19 cellular contexts compared by ENCODE assay signal in the genomic region with DNA sequence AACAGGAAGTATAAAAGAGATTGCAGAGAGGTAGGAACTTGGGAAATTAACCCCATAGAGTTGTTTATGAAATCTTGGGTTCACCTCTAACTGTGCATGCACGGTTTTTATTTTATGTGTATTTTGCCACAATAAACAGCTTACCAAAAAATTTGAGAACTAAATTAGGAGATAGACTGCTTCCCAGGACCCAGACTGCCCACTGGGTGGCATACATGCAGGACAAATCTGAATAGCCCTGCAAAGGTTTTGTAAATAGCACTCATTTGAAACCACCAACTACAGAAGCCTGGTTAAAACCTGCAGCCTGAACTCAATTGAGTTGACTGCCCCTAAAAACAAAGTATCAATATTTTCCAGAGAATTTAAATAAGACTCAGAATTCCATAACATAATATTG.
DNase-seq lines count a peak whose midpoint lies in the region; ATAC-seq and TF ChIP-seq lines count a peak whose summit lies in the region.
"Had no signal": no experiment of that assay in that cellular context is flagged by ENCODE, and none has a peak within 500 bp of the region (broad histone marks: within the 10 kb centered on the region; RNA-seq: fewer than 3 reads in every experiment).

No MANE protein-coding gene starts in this region.

- WGBS in H9 (ENCODE audit: extremely low coverage, insufficient read length, low lambda C conversion rate) = no CpG with 5 or more reads among the region's 1 CpG

- H2AK5ac ChIP-seq in H9 (ENCODE audit: insufficient read length, low read length) = no peak overlapping the region

- in situ Hi-C loops in GM13976 (cut with MboI; ENCODE audit: low sequenced_read_pairs, unreplicated experiment) = no loop called here

- H3K27me3 ChIP-seq in H9 (ENCODE audit: insufficient read depth, low read length) (no peaks in the 10 kb centered on the region), RWPE2 (ENCODE audit: insufficient read depth, poor library complexity, severe bottlenecking) (no peaks in the 10 kb centered on the region)
- H3K27me3 ChIP-seq: esophagus squamous epithelium, tibial artery had no signal

- intact Hi-C loops in Right ventricle myocardium superior (cut with DNase I) = no loop called here

- H2BK5ac ChIP-seq in H9 (ENCODE audit: insufficient read length, low read length) = no peak overlapping the region

- H3T11ph ChIP-seq in H9 (ENCODE audit: low read length) = no peak overlapping the region

- peaks cover 20% of the 10 kb centered on the region for H3K9me3 ChIP-seq in H9 (ENCODE audit: control insufficient read depth, low read depth, low read length)
- H3K9me3 ChIP-seq in RWPE2 (ENCODE audit: severe bottlenecking) = peaks cover 4% of the 10 kb centered on the region

- no peak overlapping the region for H3K9ac ChIP-seq in H9 (ENCODE audit: extremely low read depth, insufficient read length, low read length)

- H3K9me3 Mint-ChIP-seq in H9 = peaks cover 42 to 52% of the 10 kb centered on the region in 2 experiments

- no peak overlapping the region for H3K4me2 ChIP-seq in H9 (ENCODE audit: insufficient read depth, insufficient read length, low read length)

- no peak overlapping the region for H3K4me3 Mint-ChIP-seq in H9
- H3K4me3 Mint-ChIP-seq: CD4-positive, alpha-beta T cell; naive B cell had no signal

- no peaks in the 10 kb centered on the region for H4K20me1 ChIP-seq in H9 (ENCODE audit: control insufficient read depth, insufficient read depth, insufficient read length)

- peak; percentile 45 for TF ChIP-seq CTCF in C4-2B (conservative IDR thresholded peaks at IDR 0.05)
- peak; percentile 50 for TF ChIP-seq CTCF in H9 (conservative IDR thresholded peaks at IDR 0.05)
- peak; percentile 43 for TF ChIP-seq CTCF in RWPE2 (IDR thresholded peaks at IDR 0.05; ENCODE audit: poor library complexity, severe bottlenecking)
- peak; percentile 13 for TF ChIP-seq CTCF in fibroblast of the aortic adventitia (IDR thresholded peaks at IDR 0.05; ENCODE audit: insufficient read depth, low read length)
- TF ChIP-seq CTCF in GM13976 (IDR thresholded peaks at IDR 0.05; ENCODE audit: borderline replicate concordance, control extremely low read depth, extremely low read depth, insufficient read depth, missing control alignments) = no peak

- no peak overlapping the region for H2AFZ ChIP-seq in H9 (ENCODE audit: low read length)

- no peak overlapping the region for H4K5ac ChIP-seq in H9 (ENCODE audit: insufficient read length, low read depth, low read length)

- peaks cover 4 to 5% of the 10 kb centered on the region in 2 experiments; a peak in 3 of 4 replicates for H3K4me1 Mint-ChIP-seq in H9
- H3K4me1 Mint-ChIP-seq: naive B cell had no signal

- DNase-seq in H9 (no peak), RWPE2 (ENCODE audit: low spot score) (no peak), fibroblast of the aortic adventitia (ENCODE audit: low read depth) (no peak), SW 1271 (lab: John Stamatoyannopoulos, UW) (no peak), GM13976 (ENCODE audit: low spot score) (no peak), Right ventricle myocardium superior (no peak)
- DNase-seq: activated CD8-positive, alpha-beta memory T cell treated with anti-CD3 and anti-CD28 coated beads for 24 hours; activated effector memory CD4-positive, alpha-beta T cell treated with Interleukin-2 at 50 U/mL for 16 hours; amygdala; CD4-positive, alpha-beta T cell; esophagus squamous epithelium; Kasumi-1; left ventricle myocardium inferior; naive B cell; NCI-H774; tibial artery had no signal

- H3K14ac ChIP-seq in H9 (ENCODE audit: insufficient read depth, low read length) = no peak overlapping the region

- H4K91ac ChIP-seq in H9 (ENCODE audit: insufficient read length, low read depth, low read length) = no peak overlapping the region

- no peak overlapping the region for H3K23ac ChIP-seq in H9 (ENCODE audit: insufficient read length, low read depth, low read length)

- H3K27me3 Mint-ChIP-seq in H9 (ENCODE audit: low read depth) = no peaks in the 10 kb centered on the region
- H3K27me3 Mint-ChIP-seq: CD4-positive, alpha-beta T cell had no signal

- H4K8ac ChIP-seq in H9 (replicated peaks; ENCODE audit: insufficient read length, low read depth, low read length) = no peak overlapping the region

- H3K4ac ChIP-seq in H9 (ENCODE audit: low read depth, low read length) = no peak overlapping the region

- H3K27ac ChIP-seq in C4-2B (no peak overlapping the region), H9 (ENCODE audit: insufficient read length, low read depth, low read length) (no peak overlapping the region), RWPE2 (ENCODE audit: poor library complexity, severe bottlenecking) (no peak overlapping the region)
- H3K27ac ChIP-seq: esophagus squamous epithelium, left ventricle myocardium inferior, tibial artery had no signal

- H3K4me3 ChIP-seq in RWPE2 (ENCODE audit: severe bottlenecking) (no peak overlapping the region), fibroblast of the aortic adventitia (ENCODE audit: low read depth, low read length) (no peak overlapping the region)
- H3K4me3 ChIP-seq: esophagus squamous epithelium, left ventricle myocardium inferior, tibial artery had no signal

- no peak overlapping the region for H2BK12ac ChIP-seq in H9 (ENCODE audit: insufficient read length, low read depth, low read length)

- no peaks in the 10 kb centered on the region for H3K36me3 ChIP-seq in RWPE2 (ENCODE audit: low read depth)

- no peak overlapping the region for H2BK15ac ChIP-seq in H9 (ENCODE audit: low read depth, low read length)

- H3K79me1 ChIP-seq in H9 (ENCODE audit: insufficient read depth, low read depth, low read length, poor library complexity, severe bottlenecking) = no peaks in the 10 kb centered on the region

- H3K4me1 ChIP-seq in H9 (ENCODE audit: insufficient read depth, low read length) (no peaks in the 10 kb centered on the region), RWPE2 (ENCODE audit: insufficient read depth, poor library complexity, severe bottlenecking) (no peaks in the 10 kb centered on the region)
- H3K4me1 ChIP-seq: esophagus squamous epithelium, left ventricle myocardium inferior, tibial artery had no signal

- H2BK120ac ChIP-seq in H9 (ENCODE audit: low read depth, low read length, poor library complexity, severe bottlenecking) = no peak overlapping the region

- no peak overlapping the region for H3K27ac Mint-ChIP-seq in H9
- H3K27ac Mint-ChIP-seq: CD4-positive, alpha-beta T cell; naive B cell had no signal

- ATAC-seq in RWPE2 (ENCODE audit: low read depth) = 0 out of 3 replicates have a peak, but pooled peaks have one; percentile 44
- no peak for ATAC-seq in GM21825 (IDR thresholded peaks at IDR 0.05; ENCODE audit: unreplicated experiment)
- no peak for ATAC-seq in Right ventricle myocardium superior (ENCODE audit: poor library complexity)
- ATAC-seq: Right ventricle myocardium inferior had no signal

- no peaks in the 10 kb centered on the region for H3K79me2 ChIP-seq in H9 (ENCODE audit: insufficient read depth, low read length)

- no peak overlapping the region for H2BK20ac ChIP-seq in H9 (ENCODE audit: low read depth, low read length, poor library complexity, severe bottlenecking)

- H3K36me3 Mint-ChIP-seq in H9 (ENCODE audit: insufficient read depth in 1 of 3, low read depth in 3 of 3) = peaks cover 19 to 34% (median 24%) of the 10 kb centered on the region in 3 experiments

- H3K18ac ChIP-seq in H9 (ENCODE audit: insufficient read length, low read depth, low read length) = no peak overlapping the region

- H3K23me2 ChIP-seq in H9 (ENCODE audit: insufficient read length, low read depth, low read length, poor library complexity, severe bottlenecking) = no peaks in the 10 kb centered on the region

- no peak overlapping the region for H3K56ac ChIP-seq in H9 (ENCODE audit: insufficient read length, low read depth, low read length)
